Comparison of ENCODE assay signal across 9 cellular contexts in the genomic region with DNA sequence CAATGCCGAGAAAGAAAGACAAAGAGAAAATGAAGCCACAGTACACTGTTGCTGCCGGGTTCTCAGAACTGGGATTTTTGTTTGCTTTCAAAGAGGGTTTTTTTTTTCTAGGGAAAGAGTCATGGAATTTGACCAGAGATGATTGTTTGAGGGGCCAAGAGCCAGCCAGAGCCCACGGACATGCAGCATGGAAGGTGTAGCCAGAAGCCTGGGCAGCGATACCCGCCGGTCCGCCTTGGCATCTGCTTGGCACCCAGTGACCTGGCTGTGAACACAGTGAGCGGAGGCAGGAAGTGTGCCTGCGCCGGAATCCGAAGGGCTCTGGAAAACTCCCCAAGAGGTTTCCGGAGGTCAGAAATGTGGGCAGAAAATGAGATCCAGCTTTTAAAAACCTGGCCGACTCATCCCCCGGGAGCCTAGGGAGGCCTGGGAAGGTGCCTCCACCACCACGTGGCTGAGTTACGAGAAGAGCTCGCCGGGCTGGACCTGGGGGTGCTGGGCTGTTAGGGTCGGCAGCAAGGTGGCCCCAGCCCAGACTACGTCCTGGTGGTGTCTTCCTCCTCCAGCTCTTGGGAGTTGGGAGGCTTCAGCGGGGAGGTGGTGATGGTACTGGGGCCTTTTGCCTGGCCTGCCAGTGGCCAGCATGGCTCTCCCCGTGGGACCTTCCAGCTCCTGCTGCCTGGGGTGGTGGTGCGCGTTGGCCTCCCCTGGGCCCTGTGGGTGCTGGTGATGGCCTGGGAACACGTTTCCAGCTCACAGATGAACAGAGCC.
DNase-seq lines count a peak whose midpoint lies in the region; ATAC-seq and TF ChIP-seq lines count a peak whose summit lies in the region.
"Had no signal": no experiment of that assay in that cellular context is flagged by ENCODE, and none has a peak within 500 bp of the region (broad histone marks: within the 10 kb centered on the region; RNA-seq: fewer than 3 reads in every experiment).

No MANE protein-coding gene starts in this region.

- H3K9me3 Mint-ChIP-seq in activated CD4-positive, alpha-beta T cell treated with anti-CD3 and anti-CD28 coated beads, Interleukin-2, amount 10 ng/mL, durations not matched to agents 24 days and 14 days = no peaks in the 10 kb centered on the region

- H3K9ac ChIP-seq in colonic mucosa (ENCODE audit: low read depth in 2 of 2, low read length in 2 of 2) = peak overlapping the region in 1 of 2 donors; percentile 58

- no peak overlapping the region for H3K4me3 ChIP-seq in colonic mucosa
- peak overlapping the region in 1 of 2 donors; percentile 38 for H3K4me3 ChIP-seq in left lung

- no peaks in the 10 kb centered on the region for H3K9me3 ChIP-seq in colonic mucosa
- no peaks in the 10 kb centered on the region for H3K9me3 ChIP-seq in left lung
- H3K9me3 ChIP-seq in T-helper 17 cell (ENCODE audit: control insufficient read depth, low read length, poor library complexity, severe bottlenecking) = no peaks in the 10 kb centered on the region

- peaks cover 12% of the 10 kb centered on the region for H3K4me1 Mint-ChIP-seq in T-helper 17 cell
- no peaks in the 10 kb centered on the region for H3K4me1 Mint-ChIP-seq in activated CD4-positive, alpha-beta T cell treated with anti-CD3 and anti-CD28 coated beads, Interleukin-2, amount 10 ng/mL, durations not matched to agents 24 days and 14 days

- no peaks in the 10 kb centered on the region for H3K27me3 ChIP-seq in colonic mucosa
- no peaks in the 10 kb centered on the region for H3K27me3 ChIP-seq in left lung

- H3K4me1 ChIP-seq in colonic mucosa (peaks cover 31% of the 10 kb centered on the region), left lung (peaks cover 63 to 98% of the 10 kb centered on the region in 2 donors)

- H3K27me3 Mint-ChIP-seq in T-helper 17 cell = no peaks in the 10 kb centered on the region
- no peaks in the 10 kb centered on the region for H3K27me3 Mint-ChIP-seq in activated CD4-positive, alpha-beta T cell treated with anti-CD3 and anti-CD28 coated beads, Interleukin-2, amount 10 ng/mL, durations not matched to agents 24 days and 14 days

- ATAC-seq in left lung = peak; percentile 9
- ATAC-seq in T-helper 17 cell = no peak

- H3K27ac Mint-ChIP-seq in T-helper 17 cell = no peak overlapping the region
- no peak overlapping the region for H3K27ac Mint-ChIP-seq in activated CD4-positive, alpha-beta T cell treated with anti-CD3 and anti-CD28 coated beads, Interleukin-2, amount 10 ng/mL, durations not matched to agents 24 days and 14 days

- peak overlapping the region; percentile 71 for H3K27ac ChIP-seq in colonic mucosa
- peak overlapping the region; percentile 83 to 98 for H3K27ac ChIP-seq in left lung

- H3K36me3 ChIP-seq in colonic mucosa (no peaks in the 10 kb centered on the region), left lung (peaks cover 0 to 88% of the 10 kb centered on the region in 2 donors)

- intact Hi-C loops in colonic mucosa (cut with DNase I) = no loop called here
- intact Hi-C loops in left lung (cut with DNase I) = no loop called here
- intact Hi-C loops in activated CD4-positive, alpha-beta T cell treated with anti-CD3 and anti-CD28 coated beads, Interleukin-2, amount 10 ng/mL, durations not matched to agents 24 days and 14 days (cut with micrococcal nuclease) = no loop called here

- TF ChIP-seq CTCF in colonic mucosa (IDR thresholded peaks at IDR 0.05) (no peak), left lung (IDR thresholded peaks at IDR 0.05) (no peak)

- no peak overlapping the region for H3K4me3 Mint-ChIP-seq in T-helper 17 cell
- H3K4me3 Mint-ChIP-seq in activated CD4-positive, alpha-beta T cell treated with anti-CD3 and anti-CD28 coated beads, Interleukin-2, amount 10 ng/mL, durations not matched to agents 24 days and 14 days = no peak overlapping the region

- H3K36me3 Mint-ChIP-seq in T-helper 17 cell (ENCODE audit: low read depth) = no peaks in the 10 kb centered on the region
- no peaks in the 10 kb centered on the region for H3K36me3 Mint-ChIP-seq in activated CD4-positive, alpha-beta T cell treated with anti-CD3 and anti-CD28 coated beads, Interleukin-2, amount 10 ng/mL, durations not matched to agents 24 days and 14 days (ENCODE audit: low read depth)

- DNase-seq in HS-5 (ENCODE audit: low read depth) = peak; percentile 68
- no peak for DNase-seq in colonic mucosa
- peak; percentile 51 to 82 for DNase-seq in left lung
- peak; percentile 49 for DNase-seq in superior temporal gyrus (ENCODE audit: extremely low spot score)
- DNase-seq in T-helper 17 cell = no peak
- DNase-seq in GOT3 (lab: John Stamatoyannopoulos, UW) = no peak
- DNase-seq in D341Med (ENCODE audit: low spot score) = no peak
- no peak for DNase-seq in activated CD4-positive, alpha-beta T cell treated with anti-CD3 and anti-CD28 coated beads, Interleukin-2, amount 10 ng/mL, durations not matched to agents 24 days and 14 days
- DNase-seq: GDM1 had no signal

Comparison
In these comparisons a context has a peak if more than half of its experiments do, and no peak if none do; other contexts are left out.
1. DNase-seq: peak in HS-5 (single experiment), left lung (2 of 2) and superior temporal gyrus (single experiment); none in colonic mucosa (single experiment), T-helper 17 cell (0 of 3), GOT3 (single experiment), D341Med (single experiment) and activated CD4-positive, alpha-beta T cell treated with anti-CD3 and anti-CD28 coated beads, Interleukin-2, amount 10 ng/mL, durations not matched to agents 24 days and 14 days (single experiment).